11 cellular contexts compared by ENCODE assay signal in the genomic region with DNA sequence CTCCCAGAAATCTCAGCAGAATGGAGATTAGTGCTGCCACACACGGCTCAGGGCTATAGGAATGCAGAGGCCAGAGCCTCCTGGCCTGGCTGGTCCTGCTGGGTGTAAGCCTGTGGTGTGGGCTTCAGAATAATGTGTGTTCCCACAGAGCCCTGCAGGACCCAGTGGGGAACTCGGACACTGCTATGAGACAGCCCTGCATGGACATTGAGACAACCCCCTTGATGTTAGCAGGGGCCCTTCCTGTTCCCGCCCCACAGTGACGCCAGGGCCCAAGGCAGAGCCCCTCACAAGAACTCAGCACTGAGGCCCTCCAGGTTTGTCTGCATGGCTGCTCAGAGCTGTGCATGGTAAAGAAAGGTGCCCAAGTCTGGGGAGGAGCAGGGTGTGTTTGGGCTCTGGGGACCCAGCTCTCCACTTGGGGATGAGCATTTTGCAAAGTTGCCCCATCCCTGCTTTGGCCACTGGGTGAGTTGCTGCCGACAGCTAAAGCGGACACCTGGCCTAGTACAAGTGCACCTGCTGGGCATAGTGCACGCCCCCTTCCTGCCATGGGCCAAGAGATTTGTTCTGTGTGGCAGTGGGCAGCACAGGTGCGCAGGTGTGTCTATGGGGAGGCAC. TPM values are rescaled to one million over a fixed set of nuclear protein-coding genes. Genes with fewer than 3 reads are reported as not detected.
DNase-seq lines count a peak whose midpoint lies in the region; ATAC-seq lines count a peak whose summit lies in the region.
"Had no signal": no experiment of that assay in that cellular context is flagged by ENCODE, and none has a peak within 500 bp of the region (broad histone marks: within the 10 kb centered on the region; RNA-seq: fewer than 3 reads in every experiment).

No MANE protein-coding gene starts in this region.

- no peak overlapping the region for H3K4me2 ChIP-seq in mesenchymal stem cell (ENCODE audit: low read length, poor library complexity, severe bottlenecking)

- H3K4ac ChIP-seq in mesenchymal stem cell (ENCODE audit: low read depth in 1 of 2, low read length in 2 of 2), result no peak overlapping the region

- peaks cover 30% of the 10 kb centered on the region for H3K4me1 ChIP-seq in CD4-positive, CD25-positive, alpha-beta regulatory T cell (ENCODE audit: control insufficient read depth, insufficient read depth, low read length, poor library complexity, severe bottlenecking)
- H3K4me1 ChIP-seq in naive thymus-derived CD4-positive, alpha-beta T cell (ENCODE audit: control insufficient read depth in 2 of 2, insufficient read depth in 2 of 2, low read length in 2 of 2), result peaks cover 8 to 23% of the 10 kb centered on the region in 2 donors
- peaks cover 51% of the 10 kb centered on the region for H3K4me1 ChIP-seq in mesenchymal stem cell (ENCODE audit: control insufficient read depth, insufficient read depth, low read depth, low read length)

- no peak overlapping the region for H2BK120ac ChIP-seq in mesenchymal stem cell (ENCODE audit: low read depth, low read length)

- no peak overlapping the region for H3K23ac ChIP-seq in mesenchymal stem cell (ENCODE audit: low read length in 2 of 2)

- H2AFZ ChIP-seq in mesenchymal stem cell (ENCODE audit: low read depth, low read length), result no peak overlapping the region

- H3K36me3 Mint-ChIP-seq in CD4-positive, CD25-positive, alpha-beta regulatory T cell, result no peaks in the 10 kb centered on the region
- H3K36me3 Mint-ChIP-seq in IgD-negative memory B cell, result no peaks in the 10 kb centered on the region
- no peaks in the 10 kb centered on the region for H3K36me3 Mint-ChIP-seq in activated CD8-positive, alpha-beta T cell treated with anti-CD3 and anti-CD28 coated beads, Interleukin-2, amount 10 ng/mL, durations not matched to agents 7 days and 5 days (ENCODE audit: low read depth)
- no peaks in the 10 kb centered on the region for H3K36me3 Mint-ChIP-seq in naive thymus-derived CD4-positive, alpha-beta T cell

- H4K8ac ChIP-seq in mesenchymal stem cell (ENCODE audit: low read length), result no peak overlapping the region

- H3K27me3 Mint-ChIP-seq in CD4-positive, CD25-positive, alpha-beta regulatory T cell, result no peaks in the 10 kb centered on the region
- no peaks in the 10 kb centered on the region for H3K27me3 Mint-ChIP-seq in IgD-negative memory B cell
- no peaks in the 10 kb centered on the region for H3K27me3 Mint-ChIP-seq in activated CD8-positive, alpha-beta T cell treated with anti-CD3 and anti-CD28 coated beads, Interleukin-2, amount 10 ng/mL, durations not matched to agents 7 days and 5 days (ENCODE audit: low read depth)
- no peaks in the 10 kb centered on the region for H3K27me3 Mint-ChIP-seq in naive thymus-derived CD4-positive, alpha-beta T cell

- WGBS in mesenchymal stem cell, result 81% methylated on average over 8 of the region's 8 CpGs

- H3K14ac ChIP-seq in mesenchymal stem cell (ENCODE audit: low read length in 2 of 2), result no peak overlapping the region

- no peaks in the 10 kb centered on the region for H3K27me3 ChIP-seq in CD4-positive, CD25-positive, alpha-beta regulatory T cell (ENCODE audit: control insufficient read depth, insufficient read depth, low read length)
- H3K27me3 ChIP-seq in naive thymus-derived CD4-positive, alpha-beta T cell (ENCODE audit: control insufficient read depth in 2 of 2, insufficient read depth in 2 of 2, low read length in 2 of 2), result no peaks in the 10 kb centered on the region
- no peaks in the 10 kb centered on the region for H3K27me3 ChIP-seq in mesenchymal stem cell (ENCODE audit: control insufficient read depth in 1 of 2, insufficient read depth in 1 of 2, low read length in 2 of 2)
- H3K27me3 ChIP-seq: neutrophil had no signal

- no peak overlapping the region for H4K91ac ChIP-seq in mesenchymal stem cell (ENCODE audit: low read length)

- intact Hi-C loops in naive thymus-derived CD4-positive, alpha-beta T cell (cut with micrococcal nuclease), result loop anchor here (2.0 to 5.0 kb wide), 7 partner anchors 27 to 1482 kb away; partner anchors contain the start of genes GRK4 (in 1 of the 2), NOP14 (in 1 of the 2), NSD2 (in 1 of the 2) and TACC3 (in 1 of the 2)

- no peak overlapping the region for H3K27ac ChIP-seq in CD4-positive, CD25-positive, alpha-beta regulatory T cell (ENCODE audit: insufficient read depth, low read length, poor library complexity, severe bottlenecking)
- H3K27ac ChIP-seq in naive thymus-derived CD4-positive, alpha-beta T cell (ENCODE audit: low read depth, low read length), result no peak overlapping the region
- no peak overlapping the region for H3K27ac ChIP-seq in mesenchymal stem cell (ENCODE audit: low read length, poor library complexity, severe bottlenecking)
- H3K27ac ChIP-seq: neutrophil had no signal

- no peak overlapping the region for H2BK15ac ChIP-seq in mesenchymal stem cell (ENCODE audit: low read depth, poor library complexity, severe bottlenecking)

- POLR2A ChIA-PET in activated CD8-positive, alpha-beta T cell treated with anti-CD3 and anti-CD28 coated beads, Interleukin-2, amount 10 ng/mL, durations not matched to agents 7 days and 5 days (lab: Charles Lee), result interaction anchor here (1.0 kb wide), 1 partner anchor 22 kb away, joined by 3 read pairs; no protein-coding TSS in a partner anchor
- POLR2A ChIA-PET in naive thymus-derived CD4-positive, alpha-beta T cell (lab: Charles Lee), result interaction anchor here (0.9 to 4.2 kb wide), 4 partner anchors 9 to 27 kb away, joined by 3 to 48 read pairs (median 30); partner anchors contain the start of genes HAUS3 and POLN

- H3K4me1 Mint-ChIP-seq in CD4-positive, CD25-positive, alpha-beta regulatory T cell, result peaks cover 0 to 10% (median 2%) of the 10 kb centered on the region in 4 donors
- peaks cover 0 to 5% (median 4%) of the 10 kb centered on the region in 3 donors for H3K4me1 Mint-ChIP-seq in IgD-negative memory B cell
- no peaks in the 10 kb centered on the region for H3K4me1 Mint-ChIP-seq in activated CD8-positive, alpha-beta T cell treated with anti-CD3 and anti-CD28 coated beads, Interleukin-2, amount 10 ng/mL, durations not matched to agents 7 days and 5 days (ENCODE audit: low read depth)
- H3K4me1 Mint-ChIP-seq in naive thymus-derived CD4-positive, alpha-beta T cell, result peaks cover 0 to 11% (median 0%) of the 10 kb centered on the region in 7 donors

- H3K36me3 ChIP-seq in CD4-positive, CD25-positive, alpha-beta regulatory T cell (ENCODE audit: control insufficient read depth, insufficient read depth, low read length), result peaks cover 5% of the 10 kb centered on the region
- H3K36me3 ChIP-seq in naive thymus-derived CD4-positive, alpha-beta T cell (ENCODE audit: control insufficient read depth in 2 of 3, insufficient read depth in 3 of 3, low read length in 3 of 3), result peaks cover 0 to 4% (median 0%) of the 10 kb centered on the region in 3 experiments
- peaks cover 0 to 36% of the 10 kb centered on the region in 2 experiments for H3K36me3 ChIP-seq in mesenchymal stem cell (ENCODE audit: control insufficient read depth in 1 of 2, insufficient read depth in 2 of 2, low read depth in 1 of 2, low read length in 2 of 2)

- no peak overlapping the region for H3K18ac ChIP-seq in mesenchymal stem cell (ENCODE audit: low read depth in 1 of 2, low read length in 2 of 2)

- H3K4me3 ChIP-seq in CD4-positive, CD25-positive, alpha-beta regulatory T cell (ENCODE audit: low read depth, low read length), result no peak overlapping the region
- no peak overlapping the region for H3K4me3 ChIP-seq in naive thymus-derived CD4-positive, alpha-beta T cell (ENCODE audit: low read length)
- H3K4me3 ChIP-seq in mesenchymal stem cell (ENCODE audit: insufficient read depth in 1 of 2, low read depth in 1 of 2, low read length in 2 of 2), result no peak overlapping the region

- no peak overlapping the region for H2BK5ac ChIP-seq in mesenchymal stem cell (ENCODE audit: low read depth, low read length, poor library complexity, severe bottlenecking)

- peak overlapping the region; percentile 25 to 64 (median 32) for H3K27ac Mint-ChIP-seq in CD4-positive, CD25-positive, alpha-beta regulatory T cell
- peak overlapping the region; percentile 23 to 98 (median 53) for H3K27ac Mint-ChIP-seq in IgD-negative memory B cell
- H3K27ac Mint-ChIP-seq in activated CD8-positive, alpha-beta T cell treated with anti-CD3 and anti-CD28 coated beads, Interleukin-2, amount 10 ng/mL, durations not matched to agents 7 days and 5 days, result peak overlapping the region; percentile 83
- peak overlapping the region in 8 of 9 donors; percentile 54 to 87 (median 78) for H3K27ac Mint-ChIP-seq in naive thymus-derived CD4-positive, alpha-beta T cell

- no peaks in the 10 kb centered on the region for H3K9me3 ChIP-seq in CD4-positive, CD25-positive, alpha-beta regulatory T cell (ENCODE audit: control insufficient read depth in 2 of 2, low read length in 2 of 2)
- no peaks in the 10 kb centered on the region for H3K9me3 ChIP-seq in naive thymus-derived CD4-positive, alpha-beta T cell (ENCODE audit: control insufficient read depth in 2 of 3, low read length in 3 of 3)
- H3K9me3 ChIP-seq in mesenchymal stem cell (ENCODE audit: control insufficient read depth, low read length), result no peaks in the 10 kb centered on the region
- H3K9me3 ChIP-seq: neutrophil had no signal

- CTCF ChIA-PET in activated CD8-positive, alpha-beta T cell treated with anti-CD3 and anti-CD28 coated beads, Interleukin-2, amount 10 ng/mL, durations not matched to agents 7 days and 5 days (lab: Charles Lee), result interaction anchor here (1.6 kb wide), 1 partner anchor 44 kb away, joined by 4 read pairs; no protein-coding TSS in a partner anchor
- CTCF ChIA-PET in naive thymus-derived CD4-positive, alpha-beta T cell (lab: Charles Lee), result interaction anchor here (0.6 kb wide), 1 partner anchor 698 kb away, joined by 3 read pairs; no protein-coding TSS in a partner anchor

- H3K9me3 Mint-ChIP-seq in CD4-positive, CD25-positive, alpha-beta regulatory T cell, result no peaks in the 10 kb centered on the region
- no peaks in the 10 kb centered on the region for H3K9me3 Mint-ChIP-seq in IgD-negative memory B cell
- H3K9me3 Mint-ChIP-seq in activated CD8-positive, alpha-beta T cell treated with anti-CD3 and anti-CD28 coated beads, Interleukin-2, amount 10 ng/mL, durations not matched to agents 7 days and 5 days (ENCODE audit: insufficient read depth), result no peaks in the 10 kb centered on the region
- no peaks in the 10 kb centered on the region for H3K9me3 Mint-ChIP-seq in naive thymus-derived CD4-positive, alpha-beta T cell

- H2AK5ac ChIP-seq in mesenchymal stem cell (ENCODE audit: low read length, severe bottlenecking), result no peak overlapping the region

- peak overlapping the region; percentile 78 to 97 (median 83) for H3K4me3 Mint-ChIP-seq in CD4-positive, CD25-positive, alpha-beta regulatory T cell
- peak overlapping the region in 3 of 4 donors; percentile 12 to 94 (median 80) for H3K4me3 Mint-ChIP-seq in IgD-negative memory B cell
- peak overlapping the region; percentile 69 for H3K4me3 Mint-ChIP-seq in activated CD8-positive, alpha-beta T cell treated with anti-CD3 and anti-CD28 coated beads, Interleukin-2, amount 10 ng/mL, durations not matched to agents 7 days and 5 days
- peak overlapping the region in 9 of 10 donors; percentile 48 to 79 (median 61) for H3K4me3 Mint-ChIP-seq in naive thymus-derived CD4-positive, alpha-beta T cell

- H3K9ac ChIP-seq in mesenchymal stem cell (ENCODE audit: low read length), result no peak overlapping the region

- H2BK12ac ChIP-seq in mesenchymal stem cell (ENCODE audit: low read length in 2 of 2), result peak overlapping the region in 1 of 2 experiments; percentile 73

- no peak for DNase-seq in CD4-positive, CD25-positive, alpha-beta regulatory T cell
- DNase-seq in activated CD8-positive, alpha-beta T cell treated with anti-CD3 and anti-CD28 coated beads, Interleukin-2, amount 10 ng/mL, durations not matched to agents 7 days and 5 days, result no peak
- DNase-seq in naive thymus-derived CD4-positive, alpha-beta T cell, result no peak
- DNase-seq in putamen (ENCODE audit: low spot score) (no peak), mesenchymal stem cell (no peak)
- DNase-seq: NCI-H2227 treated with DMSO at 0.1 percent for 48 hours had no signal

- peaks cover 6% of the 10 kb centered on the region for H3K79me1 ChIP-seq in mesenchymal stem cell (replicated peaks; ENCODE audit: low read length, poor library complexity, severe bottlenecking)

- ATAC-seq in CD4-positive, CD25-positive, alpha-beta regulatory T cell (ENCODE audit: low read depth in 2 of 2), result no peak
- no peak for ATAC-seq in activated CD8-positive, alpha-beta T cell treated with anti-CD3 and anti-CD28 coated beads, Interleukin-2, amount 10 ng/mL, durations not matched to agents 7 days and 5 days
- no peak for ATAC-seq in naive thymus-derived CD4-positive, alpha-beta T cell
- no peak for ATAC-seq in HG03095 (IDR thresholded peaks at IDR 0.05; ENCODE audit: unreplicated experiment)
- ATAC-seq in GM18519 (IDR thresholded peaks at IDR 0.05; ENCODE audit: low FRiP score, unreplicated experiment), result no peak
- ATAC-seq: HCT116 had no signal

RNA-seq across cellular contexts. Expression of gene MXD4, which starts 1.9 kb away (rescaled TPM):
- total RNA-seq in CD4-positive, CD25-positive, alpha-beta regulatory T cell, result 121 TPM
- polyA plus RNA-seq in CD4-positive, CD25-positive, alpha-beta regulatory T cell, result 10 to 100 TPM; 34.3 to 60.4 (median 47.2) TPM
- polyA plus RNA-seq in IgD-negative memory B cell, result 31.1 TPM
- total RNA-seq in activated CD8-positive, alpha-beta T cell treated with anti-CD3 and anti-CD28 coated beads, Interleukin-2, amount 10 ng/mL, durations not matched to agents 7 days and 5 days, result 1 to 10 TPM; 5.9 to 6.9 TPM
- 100 to 1,000 TPM in 1 of 5 experiments, 10 to 100 TPM in 4; 25.6 to 106 (median 46.0) TPM for total RNA-seq in naive thymus-derived CD4-positive, alpha-beta T cell
- polyA plus RNA-seq in naive thymus-derived CD4-positive, alpha-beta T cell, result 10 to 100 TPM; 18.9 to 25.4 TPM
- 61.3 TPM for polyA plus RNA-seq in mesenchymal stem cell (2013, experiment 1 of 2)
- polyA plus RNA-seq in mesenchymal stem cell (2013, experiment 2 of 2), result 61.0 TPM

RNA-seq across cellular contexts. Expression of gene HAUS3, which starts 21.9 kb away (rescaled TPM):
- 140 TPM for total RNA-seq in CD4-positive, CD25-positive, alpha-beta regulatory T cell
- 10 to 100 TPM; 27.5 to 29.8 (median 28.4) TPM for polyA plus RNA-seq in CD4-positive, CD25-positive, alpha-beta regulatory T cell
- 21.7 TPM for polyA plus RNA-seq in IgD-negative memory B cell
- 10 to 100 TPM; 22.0 to 25.8 TPM for total RNA-seq in activated CD8-positive, alpha-beta T cell treated with anti-CD3 and anti-CD28 coated beads, Interleukin-2, amount 10 ng/mL, durations not matched to agents 7 days and 5 days
- total RNA-seq in naive thymus-derived CD4-positive, alpha-beta T cell, result 10 to 100 TPM; 24.4 to 88.2 (median 34.1) TPM
- 10 to 100 TPM; 18.5 to 25.9 TPM for polyA plus RNA-seq in naive thymus-derived CD4-positive, alpha-beta T cell
- 7.1 TPM for polyA plus RNA-seq in mesenchymal stem cell (2013, experiment 1 of 2)
- 7.2 TPM for polyA plus RNA-seq in mesenchymal stem cell (2013, experiment 2 of 2)

RNA-seq across cellular contexts. Expression of gene POLN, which starts 21.9 kb away (rescaled TPM):
- total RNA-seq in CD4-positive, CD25-positive, alpha-beta regulatory T cell, result 4.9 TPM
- polyA plus RNA-seq in CD4-positive, CD25-positive, alpha-beta regulatory T cell, result 1 to 10 TPM in 1 of 4 donors, under 1 TPM in 3; 0.46 to 1.7 (median 0.92) TPM
- 0.09 TPM for polyA plus RNA-seq in IgD-negative memory B cell
- 1 to 10 TPM; 2.4 to 2.5 TPM for total RNA-seq in activated CD8-positive, alpha-beta T cell treated with anti-CD3 and anti-CD28 coated beads, Interleukin-2, amount 10 ng/mL, durations not matched to agents 7 days and 5 days
- 1 to 10 TPM; 2.4 to 5.4 (median 3.2) TPM for total RNA-seq in naive thymus-derived CD4-positive, alpha-beta T cell
- under 1 TPM; 0.17 to 0.95 TPM for polyA plus RNA-seq in naive thymus-derived CD4-positive, alpha-beta T cell
- 1.0 TPM for polyA plus RNA-seq in mesenchymal stem cell (2013, experiment 1 of 2)
- polyA plus RNA-seq in mesenchymal stem cell (2013, experiment 2 of 2), result 1.1 TPM

Comparison
In these comparisons a context has a peak if more than half of its experiments do, and no peak if none do; other contexts are left out.
1. H3K27ac Mint-ChIP-seq: peak in every context shown above with its lines; median percentile 83 in activated CD8-positive, alpha-beta T cell treated with anti-CD3 and anti-CD28 coated beads, Interleukin-2, amount 10 ng/mL, durations not matched to agents 7 days and 5 days; 78 in naive thymus-derived CD4-positive, alpha-beta T cell; 53 in IgD-negative memory B cell; 32 in CD4-positive, CD25-positive, alpha-beta regulatory T cell.